Comparison of ENCODE assay signal across 8 cellular contexts in the genomic region with DNA sequence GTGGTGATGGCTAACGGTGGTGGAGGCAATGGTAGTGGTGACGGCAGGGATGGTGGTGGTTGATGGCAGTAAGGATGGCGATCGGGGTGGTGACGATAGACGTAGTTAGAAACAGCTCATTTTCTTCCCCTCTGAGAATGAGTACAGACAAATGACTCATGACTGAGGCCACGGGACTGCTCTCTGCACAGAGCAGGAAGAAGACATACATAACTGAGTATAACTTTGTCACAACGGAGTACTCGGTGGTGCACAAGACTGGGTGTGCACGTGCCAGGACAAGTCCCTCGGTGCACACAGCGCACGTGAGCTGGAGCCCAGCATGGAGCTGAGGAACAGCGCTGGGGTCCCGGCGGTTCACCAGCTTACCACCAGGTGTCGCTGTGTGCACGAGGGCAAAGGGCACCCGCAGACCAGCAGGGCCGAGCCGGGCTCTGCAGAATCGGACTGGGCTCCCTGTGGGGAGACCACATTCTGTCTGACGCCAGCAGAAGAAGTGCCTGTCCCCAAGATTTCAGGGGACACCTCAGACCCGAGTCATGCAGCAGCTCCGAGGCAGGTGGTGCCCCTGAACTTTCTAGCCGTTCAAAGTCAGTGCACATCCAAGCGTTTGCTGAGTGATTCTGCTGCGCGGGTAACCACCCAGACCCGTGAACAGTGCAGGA.
DNase-seq lines count a peak whose midpoint lies in the region; ATAC-seq and TF ChIP-seq lines count a peak whose summit lies in the region.

No MANE protein-coding gene starts in this region.

- no peaks in the 10 kb centered on the region for H3K9me3 ChIP-seq in GM23248 (ENCODE audit: low read depth)

- TF ChIP-seq CTCF in dorsolateral prefrontal cortex (IDR thresholded peaks at IDR 0.05 in 54 of 56, conservative IDR thresholded peaks at IDR 0.05 in 2 of 56; ENCODE audit: low read depth in 1 of 56, partially characterized antibody in 56 of 56) = peak; percentile 69 to 95 (median 92)

- ATAC-seq in memory B cell (ENCODE audit: low read depth) (peak; percentile 81), HG03025 (IDR thresholded peaks at IDR 0.05; ENCODE audit: low FRiP score, unreplicated experiment) (no peak)

- H3K36me3 Mint-ChIP-seq in activated CD4-positive, alpha-beta T cell treated with anti-CD3 and anti-CD28 coated beads, Interleukin-2, amount 10 ng/mL, durations not matched to agents 24 days and 14 days (ENCODE audit: low read depth) = no peaks in the 10 kb centered on the region
- H3K36me3 Mint-ChIP-seq in memory B cell = no peaks in the 10 kb centered on the region

- H3K9me3 Mint-ChIP-seq in activated CD4-positive, alpha-beta T cell treated with anti-CD3 and anti-CD28 coated beads, Interleukin-2, amount 10 ng/mL, durations not matched to agents 24 days and 14 days = no peaks in the 10 kb centered on the region
- no peaks in the 10 kb centered on the region for H3K9me3 Mint-ChIP-seq in memory B cell

- peaks cover 5% of the 10 kb centered on the region for H3K4me1 Mint-ChIP-seq in activated CD4-positive, alpha-beta T cell treated with anti-CD3 and anti-CD28 coated beads, Interleukin-2, amount 10 ng/mL, durations not matched to agents 24 days and 14 days
- peaks cover 12% of the 10 kb centered on the region for H3K4me1 Mint-ChIP-seq in memory B cell

- H3K4me3 ChIP-seq in GM23248 (no peak overlapping the region), dorsolateral prefrontal cortex (no peak overlapping the region)

- H3K4me1 ChIP-seq in GM23248 (ENCODE audit: insufficient read depth) = no peaks in the 10 kb centered on the region

- H3K9me2 ChIP-seq in GM23248 (ENCODE audit: insufficient read depth) = no peaks in the 10 kb centered on the region

- intact Hi-C loops in activated CD4-positive, alpha-beta T cell treated with anti-CD3 and anti-CD28 coated beads, Interleukin-2, amount 10 ng/mL, durations not matched to agents 24 days and 14 days (cut with micrococcal nuclease) = loop anchor here (1.0 to 10.0 kb wide), 2 partner anchors 441 to 521 kb away; no protein-coding TSS in a partner anchor
- intact Hi-C loops in dorsolateral prefrontal cortex (cut with DNase I) = loop anchor here (2.0 to 10.0 kb wide), 3 partner anchors 191 to 557 kb away; partner anchors contain the start of gene FSTL4 (in 1 of the 2)

- H3K9ac ChIP-seq in GM23248 = no peak overlapping the region

- H3K27me3 Mint-ChIP-seq in activated CD4-positive, alpha-beta T cell treated with anti-CD3 and anti-CD28 coated beads, Interleukin-2, amount 10 ng/mL, durations not matched to agents 24 days and 14 days = peaks cover 15% of the 10 kb centered on the region
- H3K27me3 Mint-ChIP-seq in memory B cell = peaks cover 11% of the 10 kb centered on the region

- no peaks in the 10 kb centered on the region for H3K79me2 ChIP-seq in GM23248 (ENCODE audit: insufficient read depth)

- H3K4me2 ChIP-seq in GM23248 (ENCODE audit: unreplicated experiment) = no peak overlapping the region

- H3K4me3 Mint-ChIP-seq in activated CD4-positive, alpha-beta T cell treated with anti-CD3 and anti-CD28 coated beads, Interleukin-2, amount 10 ng/mL, durations not matched to agents 24 days and 14 days = no peak overlapping the region
- H3K4me3 Mint-ChIP-seq in memory B cell = peak overlapping the region; percentile 33

- WGBS in GM23248 (ENCODE audit: low coverage in 1 of 2, low lambda C conversion rate in 2 of 2, missing lambda C conversion rate in 2 of 2), 2 experiments = 24 to 25% methylated on average over 29 to 30 of the region's 30 CpGs

- H3K27me3 ChIP-seq in GM23248 (replicated peaks; ENCODE audit: insufficient read depth) = peaks cover 3% of the 10 kb centered on the region; the same call in 1 of the 2 replicates
- H3K27me3 ChIP-seq in dorsolateral prefrontal cortex = no peaks in the 10 kb centered on the region

- DNase-seq in ELF-1 (ENCODE audit: low read depth, low spot score) = peak; percentile 90
- peak; percentile 73 for DNase-seq in GM23248
- peak; percentile 63 for DNase-seq in MV-4-11 (lab: John Stamatoyannopoulos, UW)
- DNase-seq in activated CD4-positive, alpha-beta T cell treated with anti-CD3 and anti-CD28 coated beads, Interleukin-2, amount 10 ng/mL, durations not matched to agents 24 days and 14 days = peak; percentile 91
- DNase-seq in dorsolateral prefrontal cortex = peak in 7 of 10 donors; percentile 28 to 72 (median 51)
- DNase-seq in memory B cell (ENCODE audit: low spot score in 2 of 2) = peak; percentile 76 to 86
- peak; percentile 32 to 53 for DNase-seq in stimulated activated CD8-positive, alpha-beta memory T cell treated with anti-CD3 and anti-CD28 coated beads, Interleukin-4, amount 100 ng/mL, for 1 hour (ENCODE audit: low read depth in 2 of 2, low spot score in 1 of 2)

- H3K36me3 ChIP-seq in GM23248 (ENCODE audit: low read depth) = no peaks in the 10 kb centered on the region

- H3F3A ChIP-seq in GM23248 (ENCODE audit: insufficient read depth) = no peaks in the 10 kb centered on the region

- in situ Hi-C loops in GM23248 (cut with MboI) = no loop called here

- H4K20me1 ChIP-seq in GM23248 (ENCODE audit: insufficient read depth) = no peaks in the 10 kb centered on the region

- no peak overlapping the region for H2AFZ ChIP-seq in GM23248

- no peak overlapping the region for H3K27ac ChIP-seq in GM23248
- peak overlapping the region in 5 of 59 donors; percentile 6 to 44 (median 24) for H3K27ac ChIP-seq in dorsolateral prefrontal cortex

- H3K27ac Mint-ChIP-seq in activated CD4-positive, alpha-beta T cell treated with anti-CD3 and anti-CD28 coated beads, Interleukin-2, amount 10 ng/mL, durations not matched to agents 24 days and 14 days = no peak overlapping the region
- peak overlapping the region; percentile 43 for H3K27ac Mint-ChIP-seq in memory B cell
